9 cellular contexts compared by ENCODE assay signal in the genomic region with DNA sequence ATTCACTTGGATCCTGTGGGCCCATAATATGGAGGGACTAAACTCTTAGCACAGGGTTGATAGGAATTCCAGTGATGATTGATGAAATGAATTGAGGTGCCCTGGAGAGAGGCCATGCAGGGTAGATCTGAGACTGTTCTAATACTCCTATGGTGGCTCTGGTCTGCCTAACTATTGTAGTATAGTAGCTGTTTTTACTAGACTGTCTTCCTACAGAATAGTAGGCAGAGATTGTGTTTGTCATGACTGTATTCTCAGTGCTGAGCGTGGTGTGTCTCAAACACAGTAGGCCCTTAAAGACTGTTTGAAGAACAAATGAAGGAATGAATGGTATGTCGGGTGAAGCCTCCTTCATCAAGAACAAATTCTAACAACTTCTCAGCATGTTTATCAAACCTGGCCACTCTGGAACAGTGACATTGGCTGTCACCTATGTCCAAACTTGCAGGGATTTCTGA.
DNase-seq lines count a peak whose midpoint lies in the region; ATAC-seq, FAIRE-seq and TF ChIP-seq lines count a peak whose summit lies in the region.
"Had no signal": no experiment of that assay in that cellular context is flagged by ENCODE, and none has a peak within 500 bp of the region (broad histone marks: within the 10 kb centered on the region; RNA-seq: fewer than 3 reads in every experiment).

No MANE protein-coding gene starts in this region.

- H3K36me3 ChIP-seq in effector memory CD4-positive, alpha-beta T cell (ENCODE audit: control insufficient read depth, insufficient read depth, low read length): no peaks in the 10 kb centered on the region
- no peaks in the 10 kb centered on the region for H3K36me3 ChIP-seq in osteoblast (ENCODE audit: insufficient read depth, low read length)
- H3K36me3 ChIP-seq in CD4-positive, alpha-beta memory T cell (ENCODE audit: insufficient read depth, low read length): no peaks in the 10 kb centered on the region

- no peaks in the 10 kb centered on the region for H3K79me2 ChIP-seq in osteoblast (ENCODE audit: insufficient read depth, low read length)

- H3K4me1 ChIP-seq in effector memory CD4-positive, alpha-beta T cell (ENCODE audit: control insufficient read depth, insufficient read depth, low read length, poor library complexity, severe bottlenecking): peaks cover 6% of the 10 kb centered on the region
- H3K4me1 ChIP-seq in osteoblast (ENCODE audit: insufficient read depth, low read length): peaks cover 26% of the 10 kb centered on the region
- H3K4me1 ChIP-seq in CD4-positive, alpha-beta memory T cell (ENCODE audit: insufficient read depth, low read length): peaks cover 19% of the 10 kb centered on the region

- H3K4me3 ChIP-seq in effector memory CD4-positive, alpha-beta T cell (ENCODE audit: insufficient read depth, low read depth, low read length, poor library complexity, severe bottlenecking): peak overlapping the region; percentile 29
- H3K4me3 ChIP-seq in osteoblast (ENCODE audit: insufficient read depth, low read length): no peak overlapping the region
- no peak overlapping the region for H3K4me3 ChIP-seq in CD4-positive, alpha-beta memory T cell (ENCODE audit: low read length in 2 of 2)

- ATAC-seq in GM18909 (IDR thresholded peaks at IDR 0.05; ENCODE audit: poor library complexity, unreplicated experiment) (peak; percentile 21), HG02970 (IDR thresholded peaks at IDR 0.05; ENCODE audit: low FRiP score, unreplicated experiment) (peak; percentile 9)

- H3K4me1 Mint-ChIP-seq in mesothelial cell of epicardium: peaks cover 21% of the 10 kb centered on the region
- peaks cover 0 to 6% (median 0%) of the 10 kb centered on the region in 4 donors for H3K4me1 Mint-ChIP-seq in CD4-positive, alpha-beta memory T cell

- no peak for TF ChIP-seq CTCF in osteoblast (IDR thresholded peaks at IDR 0.05; ENCODE audit: extremely low read depth, low read depth, low read length)
- TF ChIP-seq CTCF in mesothelial cell of epicardium (IDR thresholded peaks at IDR 0.05; ENCODE audit: unreplicated experiment): no peak

- intact Hi-C loops in CD4-positive, alpha-beta memory T cell (cut with micrococcal nuclease): loop anchor here (2.0 kb wide), 1 partner anchor 107 kb away; the partner anchor contains the start of gene SESN3

- H3K9me3 ChIP-seq in effector memory CD4-positive, alpha-beta T cell (ENCODE audit: control insufficient read depth, low read length): no peaks in the 10 kb centered on the region
- no peaks in the 10 kb centered on the region for H3K9me3 ChIP-seq in osteoblast (ENCODE audit: low read depth, low read length)
- no peaks in the 10 kb centered on the region for H3K9me3 ChIP-seq in CD4-positive, alpha-beta memory T cell (ENCODE audit: control insufficient read depth in 1 of 2, low read length in 2 of 2)

- DNase-seq in effector memory CD4-positive, alpha-beta T cell: no peak
- no peak for DNase-seq in osteoblast (ENCODE audit: insufficient read length, low spot score, missing footprints)
- DNase-seq in HTR-8/SVneo (ENCODE audit: insufficient read length, low spot score): no peak
- DNase-seq in RPMI8226: no peak
- DNase-seq in mesothelial cell of epicardium (ENCODE audit: low spot score in 2 of 2, unreplicated experiment in 2 of 2): no peak
- DNase-seq in CD4-positive, alpha-beta memory T cell: no peak

- FAIRE-seq in HTR-8/SVneo (lab: Jason Lieb, UNC): no peak

- CTCF ChIA-PET in CD4-positive, alpha-beta memory T cell (lab: Charles Lee; ENCODE audit: partially characterized antibody): interaction anchor here (1.2 to 1.8 kb wide), 2 partner anchors 107 to 367 kb away, joined by 3 to 7 read pairs; partner anchors contain the start of gene SESN3

- no peaks in the 10 kb centered on the region for H3K36me3 Mint-ChIP-seq in mesothelial cell of epicardium
- H3K36me3 Mint-ChIP-seq in CD4-positive, alpha-beta memory T cell: no peaks in the 10 kb centered on the region

- H3K27me3 Mint-ChIP-seq in mesothelial cell of epicardium (ENCODE audit: low read depth): no peaks in the 10 kb centered on the region
- no peaks in the 10 kb centered on the region for H3K27me3 Mint-ChIP-seq in CD4-positive, alpha-beta memory T cell
- H3K27me3 Mint-ChIP-seq: dendritic cell treated with granulocyte-macrophage colony-stimulating factor and Interleukin-4, amounts not matched to agents 40 ng/mL and 50 ng/mL, for 4 days had no signal

- H3K4me3 Mint-ChIP-seq in mesothelial cell of epicardium: no peak overlapping the region
- H3K4me3 Mint-ChIP-seq in CD4-positive, alpha-beta memory T cell: no peak overlapping the region
- H3K4me3 Mint-ChIP-seq: dendritic cell treated with granulocyte-macrophage colony-stimulating factor and Interleukin-4, amounts not matched to agents 40 ng/mL and 50 ng/mL, for 4 days had no signal

- POLR2A ChIA-PET in CD4-positive, alpha-beta memory T cell (lab: Charles Lee; ENCODE audit: partially characterized antibody): interaction anchor here (0.8 to 2.5 kb wide), 4 partner anchors 38 to 367 kb away, joined by 4 to 18 read pairs (median 5); partner anchors contain the start of gene SESN3

- H3K27me3 ChIP-seq in effector memory CD4-positive, alpha-beta T cell (replicated peaks; ENCODE audit: control insufficient read depth, insufficient read depth, low read length, poor library complexity, severe bottlenecking): no peaks in the 10 kb centered on the region
- H3K27me3 ChIP-seq in osteoblast (ENCODE audit: insufficient read depth, low read length): no peaks in the 10 kb centered on the region
- no peaks in the 10 kb centered on the region for H3K27me3 ChIP-seq in CD4-positive, alpha-beta memory T cell (ENCODE audit: insufficient read depth, low read length)

- H2AFZ ChIP-seq in osteoblast (ENCODE audit: low read length): peak overlapping the region; percentile 94

- H4K20me1 ChIP-seq in osteoblast (ENCODE audit: insufficient read depth, low read length): no peaks in the 10 kb centered on the region

- no peak overlapping the region for H3K27ac Mint-ChIP-seq in mesothelial cell of epicardium
- H3K27ac Mint-ChIP-seq in CD4-positive, alpha-beta memory T cell: no peak overlapping the region
- H3K27ac Mint-ChIP-seq: dendritic cell treated with granulocyte-macrophage colony-stimulating factor and Interleukin-4, amounts not matched to agents 40 ng/mL and 50 ng/mL, for 4 days had no signal

- H3K4me2 ChIP-seq in osteoblast (ENCODE audit: insufficient read depth, low read length): peak overlapping the region; percentile 77

- H3K27ac ChIP-seq in effector memory CD4-positive, alpha-beta T cell (ENCODE audit: insufficient read depth, low read length, poor library complexity, severe bottlenecking): no peak overlapping the region
- peak overlapping the region; percentile 46 for H3K27ac ChIP-seq in osteoblast (ENCODE audit: low read depth, low read length)
- no peak overlapping the region for H3K27ac ChIP-seq in CD4-positive, alpha-beta memory T cell (ENCODE audit: low read depth, low read length)

- H3K9me3 Mint-ChIP-seq in mesothelial cell of epicardium: no peaks in the 10 kb centered on the region
- no peaks in the 10 kb centered on the region for H3K9me3 Mint-ChIP-seq in CD4-positive, alpha-beta memory T cell
- H3K9me3 Mint-ChIP-seq: dendritic cell treated with granulocyte-macrophage colony-stimulating factor and Interleukin-4, amounts not matched to agents 40 ng/mL and 50 ng/mL, for 4 days had no signal
